Comparison of ENCODE assay signal across 11 cellular contexts in genomic region chr4:121799888-121800501, GRCh38. TPM values are rescaled to one million over a fixed set of nuclear protein-coding genes. Genes with fewer than 3 reads are reported as not detected.
DNase-seq lines count a peak whose midpoint lies in the region; ATAC-seq lines count a peak whose summit lies in the region.
"Had no signal": no experiment of that assay in that cellular context is flagged by ENCODE, and none has a peak within 500 bp of the region (broad histone marks: within the 10 kb centered on the region; RNA-seq: fewer than 3 reads in every experiment).

No MANE protein-coding gene starts in this region.

- intact Hi-C loops in sciatic nerve (cut with DNase I): no loop called here

- no peak for ATAC-seq in stimulated activated naive CD8-positive, alpha-beta T cell treated with anti-CD3 and anti-CD28 coated beads, Interleukin-15, Interleukin-2, amounts not matched to agents 100 U/mL and 50 U/mL, for 24 hours
- no peak for ATAC-seq in activated naive CD8-positive, alpha-beta T cell treated with anti-CD3 and anti-CD28 coated beads, Interleukin-2, amount 10 ng/mL, durations not matched to agents 7 days and 5 days (ENCODE audit: low read depth)
- ATAC-seq in naive thymus-derived CD8-positive, alpha-beta T cell: no peak
- no peak for ATAC-seq in sciatic nerve
- no peak for ATAC-seq in GM21529 (IDR thresholded peaks at IDR 0.05; ENCODE audit: unreplicated experiment)

- no peaks in the 10 kb centered on the region for H3K27me3 Mint-ChIP-seq in stimulated activated naive CD8-positive, alpha-beta T cell treated with anti-CD3 and anti-CD28 coated beads, Interleukin-15, Interleukin-2, amounts not matched to agents 100 ng/mL and 50 ng/mL, for 24 hours
- peaks cover under 1% of the 10 kb centered on the region for H3K27me3 Mint-ChIP-seq in activated naive CD8-positive, alpha-beta T cell treated with anti-CD3 and anti-CD28 coated beads, Interleukin-2, amount 10 ng/mL, durations not matched to agents 7 days and 5 days
- peaks cover 0 to 4% (median 0%) of the 10 kb centered on the region in 5 donors for H3K27me3 Mint-ChIP-seq in naive thymus-derived CD8-positive, alpha-beta T cell

- no peaks in the 10 kb centered on the region for H3K9me3 Mint-ChIP-seq in stimulated activated naive CD8-positive, alpha-beta T cell treated with anti-CD3 and anti-CD28 coated beads, Interleukin-15, Interleukin-2, amounts not matched to agents 100 ng/mL and 50 ng/mL, for 24 hours
- no peaks in the 10 kb centered on the region for H3K9me3 Mint-ChIP-seq in activated naive CD8-positive, alpha-beta T cell treated with anti-CD3 and anti-CD28 coated beads, Interleukin-2, amount 10 ng/mL, durations not matched to agents 7 days and 5 days
- H3K9me3 Mint-ChIP-seq in naive thymus-derived CD8-positive, alpha-beta T cell: no peaks in the 10 kb centered on the region

- peak overlapping the region; percentile 90 for H3K4me3 Mint-ChIP-seq in stimulated activated naive CD8-positive, alpha-beta T cell treated with anti-CD3 and anti-CD28 coated beads, Interleukin-15, Interleukin-2, amounts not matched to agents 100 ng/mL and 50 ng/mL, for 24 hours
- H3K4me3 Mint-ChIP-seq in activated naive CD8-positive, alpha-beta T cell treated with anti-CD3 and anti-CD28 coated beads, Interleukin-2, amount 10 ng/mL, durations not matched to agents 7 days and 5 days: peak overlapping the region; percentile 87
- peak overlapping the region; percentile 88 to 99 (median 95) for H3K4me3 Mint-ChIP-seq in naive thymus-derived CD8-positive, alpha-beta T cell

- peak overlapping the region; percentile 98 for H3K27ac Mint-ChIP-seq in stimulated activated naive CD8-positive, alpha-beta T cell treated with anti-CD3 and anti-CD28 coated beads, Interleukin-15, Interleukin-2, amounts not matched to agents 100 ng/mL and 50 ng/mL, for 24 hours
- peak overlapping the region; percentile 93 for H3K27ac Mint-ChIP-seq in activated naive CD8-positive, alpha-beta T cell treated with anti-CD3 and anti-CD28 coated beads, Interleukin-2, amount 10 ng/mL, durations not matched to agents 7 days and 5 days
- H3K27ac Mint-ChIP-seq in naive thymus-derived CD8-positive, alpha-beta T cell: peak overlapping the region; percentile 97 to 100 (median 99)

- peaks cover 49% of the 10 kb centered on the region for H3K4me1 Mint-ChIP-seq in stimulated activated naive CD8-positive, alpha-beta T cell treated with anti-CD3 and anti-CD28 coated beads, Interleukin-15, Interleukin-2, amounts not matched to agents 100 ng/mL and 50 ng/mL, for 24 hours (ENCODE audit: low read depth)
- peaks cover 41% of the 10 kb centered on the region for H3K4me1 Mint-ChIP-seq in activated naive CD8-positive, alpha-beta T cell treated with anti-CD3 and anti-CD28 coated beads, Interleukin-2, amount 10 ng/mL, durations not matched to agents 7 days and 5 days
- H3K4me1 Mint-ChIP-seq in naive thymus-derived CD8-positive, alpha-beta T cell: peaks cover 13 to 47% (median 45%) of the 10 kb centered on the region in 4 donors

- peaks cover 22% of the 10 kb centered on the region for H3K36me3 Mint-ChIP-seq in stimulated activated naive CD8-positive, alpha-beta T cell treated with anti-CD3 and anti-CD28 coated beads, Interleukin-15, Interleukin-2, amounts not matched to agents 100 ng/mL and 50 ng/mL, for 24 hours (ENCODE audit: low read depth)
- H3K36me3 Mint-ChIP-seq in activated naive CD8-positive, alpha-beta T cell treated with anti-CD3 and anti-CD28 coated beads, Interleukin-2, amount 10 ng/mL, durations not matched to agents 7 days and 5 days: peaks cover 11% of the 10 kb centered on the region
- H3K36me3 Mint-ChIP-seq in naive thymus-derived CD8-positive, alpha-beta T cell: peaks cover 4 to 20% (median 5%) of the 10 kb centered on the region in 3 donors

- POLR2A ChIA-PET in activated naive CD8-positive, alpha-beta T cell treated with anti-CD3 and anti-CD28 coated beads, Interleukin-2, amount 10 ng/mL, durations not matched to agents 7 days and 5 days (lab: Charles Lee): interaction anchor here (3.8 kb wide), 1 partner anchor 23 kb away, joined by 39 read pairs; the partner anchor contains the start of gene CCNA2
- POLR2A ChIA-PET in naive thymus-derived CD8-positive, alpha-beta T cell (lab: Charles Lee): interaction anchor here (1.7 to 3.8 kb wide), 3 partner anchors 22 to 70 kb away, joined by 5 to 26 read pairs (median 9); partner anchors contain the start of genes BBS7 and CCNA2

- no peak for DNase-seq in stimulated activated naive CD8-positive, alpha-beta T cell treated with anti-CD3 and anti-CD28 coated beads, Interleukin-15, Interleukin-2, amounts not matched to agents 100 U/mL and 50 U/mL, for 24 hours
- no peak for DNase-seq in activated naive CD8-positive, alpha-beta T cell treated with anti-CD3 and anti-CD28 coated beads, Interleukin-2, amount 10 ng/mL, durations not matched to agents 7 days and 5 days
- DNase-seq in naive thymus-derived CD8-positive, alpha-beta T cell: no peak
- DNase-seq in NCI-H146 (lab: John Stamatoyannopoulos, UW) (no peak), sciatic nerve (ENCODE audit: low spot score) (no peak), DMS 273 treated with DMSO at 0.1 percent for 48 hours (lab: John Stamatoyannopoulos, UW) (no peak)
- DNase-seq: HCEC 1CT, mucosa of descending colon had no signal

RNA-seq across cellular contexts. Expression of gene EXOSC9, which starts 1.1 kb away (rescaled TPM):
- total RNA-seq in activated naive CD8-positive, alpha-beta T cell treated with anti-CD3 and anti-CD28 coated beads, Interleukin-2, amount 10 ng/mL, durations not matched to agents 7 days and 5 days: 10 to 100 TPM; 48.1 to 50.5 TPM
- 10 to 100 TPM; 41.6 to 45.7 TPM for total RNA-seq in naive thymus-derived CD8-positive, alpha-beta T cell
- 10 to 100 TPM; 37.0 to 44.6 (median 38.4) TPM for polyA plus RNA-seq in naive thymus-derived CD8-positive, alpha-beta T cell
- 24.1 TPM for total RNA-seq in sciatic nerve

RNA-seq across cellular contexts. Expression of gene CCNA2, which starts 23.7 kb away (rescaled TPM):
- 10 to 100 TPM; 84.8 to 86.4 TPM for total RNA-seq in activated naive CD8-positive, alpha-beta T cell treated with anti-CD3 and anti-CD28 coated beads, Interleukin-2, amount 10 ng/mL, durations not matched to agents 7 days and 5 days
- 1 to 10 TPM; 1.1 to 1.3 TPM for total RNA-seq in naive thymus-derived CD8-positive, alpha-beta T cell
- under 1 TPM in 1 of 3 donors, not detected in 2; 0.51 TPM for polyA plus RNA-seq in naive thymus-derived CD8-positive, alpha-beta T cell
- 3.2 TPM for total RNA-seq in sciatic nerve

RNA-seq across cellular contexts. Expression of gene SMIM43, which starts 35.0 kb away (rescaled TPM):
- not detected for total RNA-seq in activated naive CD8-positive, alpha-beta T cell treated with anti-CD3 and anti-CD28 coated beads, Interleukin-2, amount 10 ng/mL, durations not matched to agents 7 days and 5 days
- total RNA-seq in naive thymus-derived CD8-positive, alpha-beta T cell: not detected
- polyA plus RNA-seq in naive thymus-derived CD8-positive, alpha-beta T cell: not detected
- total RNA-seq in sciatic nerve: 3.7 TPM
- total RNA-seq: HT1080 had no signal

Comparison
In these comparisons a context has a peak if more than half of its experiments do, and no peak if none do; other contexts are left out.
1. RNA of gene CCNA2, which starts 23.7 kb away (total RNA-seq): 84.8 to 86.4 TPM in activated naive CD8-positive, alpha-beta T cell treated with anti-CD3 and anti-CD28 coated beads, Interleukin-2, amount 10 ng/mL, durations not matched to agents 7 days and 5 days; 3.2 TPM in sciatic nerve (single experiment) and 1.1 to 1.3 TPM in naive thymus-derived CD8-positive, alpha-beta T cell; every median in the first group is over 10 times any median in the second.
2. Peak in every context shown above with its lines, with median percentiles within 50 percentile points of each other: H3K27ac Mint-ChIP-seq and H3K4me3 Mint-ChIP-seq.